Comparison of ENCODE assay signal across 1 cellular context in the genomic region with DNA sequence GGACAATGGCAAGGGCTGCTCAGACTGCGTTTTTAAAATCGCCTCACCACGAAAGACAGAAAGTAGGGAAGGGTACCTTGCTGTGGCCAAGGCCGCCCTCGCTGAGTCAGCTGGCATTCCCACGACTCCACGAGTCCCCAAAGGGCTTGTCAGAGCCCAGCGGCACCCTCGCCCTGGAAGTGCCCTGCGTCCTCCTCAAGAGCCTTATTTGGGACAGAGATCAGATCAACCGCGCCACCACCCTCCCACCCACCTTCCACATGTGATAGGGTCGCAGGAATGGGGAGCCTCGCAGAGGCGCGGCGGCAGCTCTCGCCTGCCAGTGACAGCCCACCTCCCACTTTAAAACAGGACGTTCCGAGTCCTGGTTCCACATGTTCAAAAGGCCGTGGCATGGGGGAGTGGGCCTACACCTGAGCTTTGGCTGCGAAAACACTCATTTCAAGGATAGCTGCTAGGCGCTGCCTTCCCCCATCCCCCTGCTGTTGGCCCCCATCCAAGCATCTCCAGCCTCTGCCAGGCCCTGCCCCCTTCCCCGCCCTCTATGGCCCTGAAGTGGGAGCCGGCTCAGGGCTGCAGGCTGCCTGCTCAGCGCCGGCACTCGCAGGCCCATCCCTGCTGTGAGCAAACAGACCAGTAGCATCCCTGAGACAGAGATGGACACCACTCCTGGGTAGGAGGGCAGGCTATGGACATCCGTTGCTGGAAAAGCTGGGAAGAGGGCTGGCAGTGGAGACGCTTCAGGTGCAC.
TF ChIP-seq lines count a peak whose summit lies in the region.

No MANE protein-coding gene starts in this region.

TF ChIP-seq in GM12878, 131 proteins besides CTCF, POLR2A, EP300 and RAD21:
- TF ChIP-seq, protein P1, sequence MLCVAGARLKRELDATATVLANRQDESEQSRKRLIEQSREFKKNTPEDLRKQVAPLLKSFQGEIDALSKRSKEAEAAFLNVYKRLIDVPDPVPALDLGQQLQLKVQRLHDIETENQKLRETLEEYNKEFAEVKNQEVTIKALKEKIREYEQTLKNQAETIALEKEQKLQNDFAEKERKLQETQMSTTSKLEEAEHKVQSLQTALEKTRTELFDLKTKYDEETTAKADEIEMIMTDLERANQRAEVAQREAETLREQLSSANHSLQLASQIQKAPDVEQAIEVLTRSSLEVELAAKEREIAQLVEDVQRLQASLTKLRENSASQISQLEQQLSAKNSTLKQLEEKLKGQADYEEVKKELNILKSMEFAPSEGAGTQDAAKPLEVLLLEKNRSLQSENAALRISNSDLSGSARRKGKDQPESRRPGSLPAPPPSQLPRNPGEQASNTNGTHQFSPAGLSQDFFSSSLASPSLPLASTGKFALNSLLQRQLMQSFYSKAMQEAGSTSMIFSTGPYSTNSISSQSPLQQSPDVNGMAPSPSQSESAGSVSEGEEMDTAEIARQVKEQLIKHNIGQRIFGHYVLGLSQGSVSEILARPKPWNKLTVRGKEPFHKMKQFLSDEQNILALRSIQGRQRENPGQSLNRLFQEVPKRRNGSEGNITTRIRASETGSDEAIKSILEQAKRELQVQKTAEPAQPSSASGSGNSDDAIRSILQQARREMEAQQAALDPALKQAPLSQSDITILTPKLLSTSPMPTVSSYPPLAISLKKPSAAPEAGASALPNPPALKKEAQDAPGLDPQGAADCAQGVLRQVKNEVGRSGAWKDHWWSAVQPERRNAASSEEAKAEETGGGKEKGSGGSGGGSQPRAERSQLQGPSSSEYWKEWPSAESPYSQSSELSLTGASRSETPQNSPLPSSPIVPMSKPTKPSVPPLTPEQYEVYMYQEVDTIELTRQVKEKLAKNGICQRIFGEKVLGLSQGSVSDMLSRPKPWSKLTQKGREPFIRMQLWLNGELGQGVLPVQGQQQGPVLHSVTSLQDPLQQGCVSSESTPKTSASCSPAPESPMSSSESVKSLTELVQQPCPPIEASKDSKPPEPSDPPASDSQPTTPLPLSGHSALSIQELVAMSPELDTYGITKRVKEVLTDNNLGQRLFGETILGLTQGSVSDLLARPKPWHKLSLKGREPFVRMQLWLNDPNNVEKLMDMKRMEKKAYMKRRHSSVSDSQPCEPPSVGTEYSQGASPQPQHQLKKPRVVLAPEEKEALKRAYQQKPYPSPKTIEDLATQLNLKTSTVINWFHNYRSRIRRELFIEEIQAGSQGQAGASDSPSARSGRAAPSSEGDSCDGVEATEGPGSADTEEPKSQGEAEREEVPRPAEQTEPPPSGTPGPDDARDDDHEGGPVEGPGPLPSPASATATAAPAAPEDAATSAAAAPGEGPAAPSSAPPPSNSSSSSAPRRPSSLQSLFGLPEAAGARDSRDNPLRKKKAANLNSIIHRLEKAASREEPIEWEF (IDR thresholded peaks at IDR 0.05; ENCODE audit: insufficient replicate concordance, low read depth, low read length), result no peak
